In the genomic region with DNA sequence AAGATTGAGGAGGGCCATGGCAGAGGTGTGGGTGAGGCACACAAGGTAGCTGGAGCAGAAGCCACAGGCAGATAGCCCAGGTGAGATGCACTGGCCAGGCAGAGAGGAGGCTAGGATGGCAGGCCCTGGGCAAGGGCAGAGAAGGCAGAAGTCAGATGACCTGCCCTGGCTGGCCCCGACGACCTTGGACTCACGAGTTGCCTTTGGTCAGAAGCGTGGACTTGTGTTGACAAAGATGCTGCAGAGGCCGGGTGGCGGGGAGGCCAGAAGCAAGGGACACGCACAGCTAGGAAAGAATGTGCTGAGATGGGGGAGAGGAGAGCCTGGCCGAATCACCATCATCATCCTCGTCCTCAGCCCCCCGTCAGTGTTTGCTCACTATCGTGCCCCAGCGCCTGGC, we compare ENCODE assay signal across 30 cellular contexts.
"Had no signal": no experiment of that assay in that cellular context is flagged by ENCODE, and none has a peak within 500 bp of the region (broad histone marks: within the 10 kb centered on the region; RNA-seq: fewer than 3 reads in every experiment).

No MANE protein-coding gene starts in this region.

- ATAC-seq: naive thymus-derived CD8-positive, alpha-beta T cell; natural killer cell treated with Interleukin-12 subunit alpha and Interleukin-12 subunit beta and Interleukin-15 and Interleukin-18, amount 100 ng/mL, for 72 hours; pancreas; psoas muscle; right cardiac atrium; sciatic nerve; stimulated activated effector memory CD8-positive, alpha-beta T cell treated with anti-CD3 and anti-CD28 coated beads, Interleukin-12 subunit alpha, Interleukin-12 subunit beta, amount 100 ng/mL, for 72 hours; stimulated activated naive B cell treated with anti-CD40 and anti-IgM and Interleukin-4, amounts not matched to agents 10 μg/mL and 1 μg/mL and 100 μg/mL, for 72 hours had no signal

- H3K27me3 ChIP-seq: thyroid gland, vagina had no signal

- H3K36me3 ChIP-seq: neutrophil, pancreas, spleen, stomach, thoracic aorta, thyroid gland, tibial nerve, upper lobe of left lung, vagina had no signal

- H3K4me3 Mint-ChIP-seq: naive B cell; naive thymus-derived CD8-positive, alpha-beta T cell; natural killer cell treated with Interleukin-12 subunit alpha and Interleukin-12 subunit beta and Interleukin-15 and Interleukin-18, amount 100 ng/mL, for 72 hours; nephron progenitor cell; neural crest cell; stimulated activated effector memory CD8-positive, alpha-beta T cell treated with anti-CD3 and anti-CD28 coated beads, Interleukin-12 subunit alpha, Interleukin-12 subunit beta, amount 100 ng/mL, for 72 hours; stimulated activated naive B cell treated with anti-CD40 and anti-IgM and Interleukin-4, amounts not matched to agents 10 μg/mL and 1 μg/mL and 100 μg/mL, for 72 hours; stimulated activated naive CD8-positive, alpha-beta T cell treated with anti-CD3 and anti-CD28 coated beads, Interleukin-15, Interleukin-2, amounts not matched to agents 100 ng/mL and 50 ng/mL, for 24 hours had no signal

- H3K36me3 Mint-ChIP-seq: naive B cell; natural killer cell treated with Interleukin-12 subunit alpha and Interleukin-12 subunit beta and Interleukin-15 and Interleukin-18, amount 100 ng/mL, for 72 hours; stimulated activated effector memory CD8-positive, alpha-beta T cell treated with anti-CD3 and anti-CD28 coated beads, Interleukin-12 subunit alpha, Interleukin-12 subunit beta, amount 100 ng/mL, for 72 hours had no signal

- DNase-seq: naive B cell; naive thymus-derived CD8-positive, alpha-beta T cell; nephron progenitor cell; nucleus accumbens; psoas muscle; right cardiac atrium; spleen; stimulated activated CD4-positive, alpha-beta T cell treated with anti-CD3 and anti-CD28 coated beads, Interleukin-12 subunit alpha, Interleukin-12 subunit beta, amount 100 ng/mL, for 4 hours; stimulated activated CD4-positive, alpha-beta T cell treated with anti-CD3 and anti-CD28 coated beads, Interleukin-1b, Interleukin-23, amount 100 ng/mL, for 48 hours; stimulated activated CD4-positive, alpha-beta T cell treated with anti-CD3 and anti-CD28 coated beads, Interleukin-4, amount 100 ng/mL, for 1 hour; stimulated activated CD4-positive, alpha-beta T cell treated with anti-CD3 and anti-CD28 coated beads, Interleukin-4, amount 100 ng/mL, for 4 hours; stimulated activated naive B cell treated with anti-CD40 and anti-IgM and Interleukin-4, amounts not matched to agents 10 μg/mL and 1 μg/mL and 100 μg/mL, for 72 hours; stimulated activated naive CD4-positive, alpha-beta T cell treated with Interleukin-2 at 50 U/mL for 16 hours; stomach; thyroid gland; trophoblast cell; upper lobe of left lung had no signal

- H3K4me1 ChIP-seq: pancreas, psoas muscle, spleen, stomach, thyroid gland, tibial nerve, upper lobe of left lung, vagina had no signal

- H3K9me3 ChIP-seq: neutrophil, pancreas, psoas muscle, spleen, stomach, thoracic aorta, thyroid gland, tibial nerve, upper lobe of left lung, vagina had no signal

- H3K27ac Mint-ChIP-seq: naive thymus-derived CD8-positive, alpha-beta T cell; natural killer cell treated with Interleukin-12 subunit alpha and Interleukin-12 subunit beta and Interleukin-15 and Interleukin-18, amount 100 ng/mL, for 72 hours; nephron progenitor cell; stimulated activated effector memory CD8-positive, alpha-beta T cell treated with anti-CD3 and anti-CD28 coated beads, Interleukin-12 subunit alpha, Interleukin-12 subunit beta, amount 100 ng/mL, for 72 hours; stimulated activated naive B cell treated with anti-CD40 and anti-IgM and Interleukin-4, amounts not matched to agents 10 μg/mL and 1 μg/mL and 100 μg/mL, for 72 hours; stimulated activated naive CD8-positive, alpha-beta T cell treated with anti-CD3 and anti-CD28 coated beads, Interleukin-15, Interleukin-2, amounts not matched to agents 100 ng/mL and 50 ng/mL, for 24 hours had no signal

- FAIRE-seq: pancreas, urothelium cell line had no signal

- H3K27ac ChIP-seq: neutrophil, pancreas, psoas muscle, skin epidermis, spleen, stomach, thoracic aorta, thyroid gland, tibial nerve, upper lobe of left lung, vagina had no signal

- H3K9me3 Mint-ChIP-seq: natural killer cell treated with Interleukin-12 subunit alpha and Interleukin-12 subunit beta and Interleukin-15 and Interleukin-18, amount 100 ng/mL, for 72 hours; nephron progenitor cell; neural crest cell; stimulated activated effector memory CD8-positive, alpha-beta T cell treated with anti-CD3 and anti-CD28 coated beads, Interleukin-12 subunit alpha, Interleukin-12 subunit beta, amount 100 ng/mL, for 72 hours; stimulated activated naive CD8-positive, alpha-beta T cell treated with anti-CD3 and anti-CD28 coated beads, Interleukin-15, Interleukin-2, amounts not matched to agents 100 ng/mL and 50 ng/mL, for 24 hours had no signal

- H3K4me1 Mint-ChIP-seq: stimulated activated effector memory CD8-positive, alpha-beta T cell treated with anti-CD3 and anti-CD28 coated beads, Interleukin-12 subunit alpha, Interleukin-12 subunit beta, amount 100 ng/mL, for 72 hours had no signal

- H3K4me2 ChIP-seq: smooth muscle cell had no signal

- H3K4me3 ChIP-seq: pancreas, psoas muscle, skin epidermis, smooth muscle cell, spleen, stomach, thoracic aorta, thyroid gland, tibial nerve, upper lobe of left lung, vagina had no signal
